Comparison of ENCODE assay signal across 9 cellular contexts in the genomic region with DNA sequence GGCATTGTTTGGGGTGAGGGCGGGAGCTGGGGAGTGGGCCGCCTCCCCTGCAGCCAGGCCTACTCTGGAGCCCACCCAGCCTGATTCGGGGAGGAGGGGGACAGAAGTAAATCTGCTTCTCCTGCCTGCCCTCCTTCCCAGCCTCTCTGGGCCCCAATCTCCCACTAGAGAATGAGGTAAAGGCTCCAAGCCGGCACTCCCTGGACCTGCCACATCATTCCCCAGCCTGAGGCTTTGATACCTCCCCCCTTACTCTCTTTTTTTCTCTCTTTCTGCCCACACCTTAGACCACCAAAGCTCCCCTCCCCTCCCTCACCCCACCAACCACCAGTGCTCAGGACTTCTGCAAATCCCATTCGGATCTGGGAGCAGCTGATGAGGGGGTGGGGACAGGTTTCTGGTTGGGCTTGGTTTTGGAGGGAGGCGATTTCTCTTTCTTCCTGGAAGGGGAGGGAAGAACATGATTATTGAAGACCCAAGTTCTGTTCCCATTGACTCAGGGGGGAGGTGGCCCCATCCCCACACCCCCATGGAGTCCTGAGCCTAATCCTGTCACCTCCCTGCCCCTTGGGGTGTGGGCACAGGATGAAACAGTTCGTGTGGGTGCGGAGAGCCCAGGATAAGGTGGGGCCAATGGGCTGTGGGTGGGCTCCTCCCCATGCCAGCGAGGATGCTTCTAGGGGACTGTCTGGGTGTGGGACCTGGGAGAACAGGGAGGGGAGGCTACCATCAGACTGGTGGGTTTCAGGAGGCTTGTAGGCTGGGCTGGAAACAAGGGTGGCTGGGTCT. TPM values are rescaled to one million over a fixed set of nuclear protein-coding genes. Genes with fewer than 3 reads are reported as not detected.
DNase-seq lines count a peak whose midpoint lies in the region; ATAC-seq, FAIRE-seq and TF ChIP-seq lines count a peak whose summit lies in the region.
"Had no signal": no experiment of that assay in that cellular context is flagged by ENCODE, and none has a peak within 500 bp of the region (broad histone marks: within the 10 kb centered on the region; RNA-seq: fewer than 3 reads in every experiment).

No MANE protein-coding gene starts in this region.

- H3K9me3 Mint-ChIP-seq in effector memory CD8-positive, alpha-beta T cell: no peaks in the 10 kb centered on the region
- H3K9me3 Mint-ChIP-seq in natural killer cell treated with Interleukin-12 subunit alpha and Interleukin-12 subunit beta and Interleukin-15 and Interleukin-18, amount 100 ng/mL, for 72 hours: no peaks in the 10 kb centered on the region

- H3K9me3 ChIP-seq in SJCRH30 (replicated peaks): no peaks in the 10 kb centered on the region

- H3K36me3 Mint-ChIP-seq in effector memory CD8-positive, alpha-beta T cell (ENCODE audit: insufficient read depth): peaks cover 28% of the 10 kb centered on the region
- H3K36me3 Mint-ChIP-seq in natural killer cell treated with Interleukin-12 subunit alpha and Interleukin-12 subunit beta and Interleukin-15 and Interleukin-18, amount 100 ng/mL, for 72 hours: peaks cover 6% of the 10 kb centered on the region

- peak; percentile 21 for FAIRE-seq in GM12892 (lab: Jason Lieb, UNC)

- peak overlapping the region; percentile 93 to 96 for H3K27ac Mint-ChIP-seq in effector memory CD8-positive, alpha-beta T cell
- peak overlapping the region; percentile 79 to 90 for H3K27ac Mint-ChIP-seq in natural killer cell treated with Interleukin-12 subunit alpha and Interleukin-12 subunit beta and Interleukin-15 and Interleukin-18, amount 100 ng/mL, for 72 hours

- TF ChIP-seq POLR2A in GM12892 (IDR thresholded peaks at IDR 0.05; ENCODE audit: low read depth, low read length): no peak

- peak overlapping the region; percentile 93 to 95 for H3K4me3 Mint-ChIP-seq in effector memory CD8-positive, alpha-beta T cell
- H3K4me3 Mint-ChIP-seq in natural killer cell treated with Interleukin-12 subunit alpha and Interleukin-12 subunit beta and Interleukin-15 and Interleukin-18, amount 100 ng/mL, for 72 hours: peak overlapping the region; percentile 86

- no peaks in the 10 kb centered on the region for H3K27me3 Mint-ChIP-seq in effector memory CD8-positive, alpha-beta T cell
- H3K27me3 Mint-ChIP-seq in natural killer cell treated with Interleukin-12 subunit alpha and Interleukin-12 subunit beta and Interleukin-15 and Interleukin-18, amount 100 ng/mL, for 72 hours: no peaks in the 10 kb centered on the region

- H3K4me1 Mint-ChIP-seq in effector memory CD8-positive, alpha-beta T cell (ENCODE audit: low read depth in 2 of 2): peaks cover 58 to 63% of the 10 kb centered on the region in 2 donors
- H3K4me1 Mint-ChIP-seq in natural killer cell treated with Interleukin-12 subunit alpha and Interleukin-12 subunit beta and Interleukin-15 and Interleukin-18, amount 100 ng/mL, for 72 hours (ENCODE audit: low read depth in 2 of 2): peaks cover 62 to 65% of the 10 kb centered on the region in 2 donors

- peak overlapping the region; percentile 99 for H3K27ac ChIP-seq in SJCRH30

- peak overlapping the region; percentile 99 for H3K4me3 ChIP-seq in SJCRH30

- DNase-seq in GM12892 (ENCODE audit: insufficient read length): no peak
- peak; percentile 50 to 57 for DNase-seq in SJCRH30
- DNase-seq in effector memory CD8-positive, alpha-beta T cell: no peak
- DNase-seq in natural killer cell treated with Interleukin-12 subunit alpha and Interleukin-12 subunit beta and Interleukin-15 and Interleukin-18, amount 100 ng/mL, for 72 hours (ENCODE audit: low spot score): no peak
- DNase-seq in NCI-H2107 (lab: John Stamatoyannopoulos, UW): no peak
- DNase-seq in NOMO-1 (lab: John Stamatoyannopoulos, UW; ENCODE audit: unreplicated experiment in 2 of 2): no peak
- no peak for DNase-seq in GM13976 (ENCODE audit: low spot score)

- peaks cover 20% of the 10 kb centered on the region; the same call in 1 of the 2 replicates for H3K4me1 ChIP-seq in SJCRH30

- ATAC-seq in effector memory CD8-positive, alpha-beta T cell (replicated peaks): no peak
- ATAC-seq in natural killer cell treated with Interleukin-12 subunit alpha and Interleukin-12 subunit beta and Interleukin-15 and Interleukin-18, amount 100 ng/mL, for 72 hours: no peak
- ATAC-seq in HG03097 (IDR thresholded peaks at IDR 0.05; ENCODE audit: low FRiP score, unreplicated experiment): no peak

- TF ChIP-seq CTCF in GM13976 (IDR thresholded peaks at IDR 0.05; ENCODE audit: borderline replicate concordance, control extremely low read depth, extremely low read depth, insufficient read depth, missing control alignments): no peak

- in situ Hi-C loops in GM13976 (cut with MboI; ENCODE audit: low sequenced_read_pairs, unreplicated experiment): no loop called here

- H3K27me3 ChIP-seq in SJCRH30: no peaks in the 10 kb centered on the region

- H3K36me3 ChIP-seq in SJCRH30: peaks cover 5% of the 10 kb centered on the region; the same call in 1 of the 2 replicates

RNA-seq across cellular contexts. Expression of gene MAP7D1, which starts 1.3 kb away (rescaled TPM):
- polyA plus RNA-seq in GM12892 (2012; ENCODE audit: missing spikeins): 30.7 TPM
- total RNA-seq in SJCRH30 (2014; rRNA removed; shearing (Covaris generic)): 91.2 and 96.2 TPM in 2 replicates
- total RNA-seq in natural killer cell treated with Interleukin-12 subunit alpha and Interleukin-12 subunit beta and Interleukin-15 and Interleukin-18, amount 100 ng/mL, for 72 hours: 100 to 1,000 TPM; 153 to 196 TPM

RNA-seq across cellular contexts. Expression of gene TRAPPC3, which starts 8.0 kb away (rescaled TPM):
- polyA plus RNA-seq in GM12892 (2012; ENCODE audit: missing spikeins): 49.4 TPM
- total RNA-seq in SJCRH30 (2014; rRNA removed; shearing (Covaris generic)): 76.0 and 78.6 TPM in 2 replicates
- total RNA-seq in natural killer cell treated with Interleukin-12 subunit alpha and Interleukin-12 subunit beta and Interleukin-15 and Interleukin-18, amount 100 ng/mL, for 72 hours: 10 to 100 TPM; 58.4 to 69.2 TPM

RNA-seq across cellular contexts. Expression of gene COL8A2, which starts 32.3 kb away (rescaled TPM):
- polyA plus RNA-seq in GM12892 (2012; ENCODE audit: missing spikeins): 0.15 TPM
- total RNA-seq in SJCRH30 (2014; rRNA removed; shearing (Covaris generic)): 0.45 and 0.51 TPM in 2 replicates
- under 1 TPM in 1 of 2 donors, not detected in 1; 0.08 TPM for total RNA-seq in natural killer cell treated with Interleukin-12 subunit alpha and Interleukin-12 subunit beta and Interleukin-15 and Interleukin-18, amount 100 ng/mL, for 72 hours
- total RNA-seq: T-helper 2 cell treated with Interferon-gamma antibody and Interleukin-4, amounts not matched to agents 100 ng/mL and 5 ng/mL, for 36 hours had no signal

Comparison
In these comparisons a context has a peak if more than half of its experiments do, and no peak if none do; other contexts are left out.
1. DNase-seq: peak in SJCRH30 (2 of 2); none in GM12892 (single experiment), effector memory CD8-positive, alpha-beta T cell (0 of 3), natural killer cell treated with Interleukin-12 subunit alpha and Interleukin-12 subunit beta and Interleukin-15 and Interleukin-18, amount 100 ng/mL, for 72 hours (single experiment), NCI-H2107 (single experiment), NOMO-1 (0 of 2) and GM13976 (single experiment).